In genomic region chr6:24522821-24523175, GRCh38 we compare ENCODE assay signal across 29 cellular contexts. TPM values are rescaled to one million over a fixed set of nuclear protein-coding genes. Genes with fewer than 3 reads are reported as not detected.
DNase-seq lines count a peak whose midpoint lies in the region; ATAC-seq and TF ChIP-seq lines count a peak whose summit lies in the region.
"Had no signal": no experiment of that assay in that cellular context is flagged by ENCODE, and none has a peak within 500 bp of the region (broad histone marks: within the 10 kb centered on the region; RNA-seq: fewer than 3 reads in every experiment).

No MANE protein-coding gene starts in this region.

- no peak for DNase-seq in DND-41
- DNase-seq in endodermal cell = no peak
- no peak for DNase-seq in stimulated activated naive B cell treated with anti-CD40 and anti-IgM and Interleukin-4, amounts not matched to agents 10 μg/mL and 1 μg/mL and 100 μg/mL, for 72 hours
- DNase-seq in ACHN = no peak
- DNase-seq in NCI-H1048 (lab: John Stamatoyannopoulos, UW) = no peak
- DNase-seq: activated CD4-positive, alpha-beta memory T cell treated with anti-CD3 and anti-CD28 coated beads for 36 hours; activated CD4-positive, alpha-beta T cell treated with anti-CD3 and anti-CD28 coated beads for 1 hour; activated CD8-positive, alpha-beta memory T cell treated with anti-CD3 and anti-CD28 coated beads, Interleukin-2, amount 50 U/mL, for 4 hours; activated naive CD4-positive, alpha-beta T cell; Caco-2; cerebellar nuclear complex; dermis blood vessel endothelial cell; foreskin melanocyte; GF-D8; heart right ventricle; kidney; MM.1S; NK-92 treated with Interleukin-12 subunit alpha and Interleukin-12 subunit beta, amount 100 ng/mL, for 24 hours; Right ventricle myocardium superior; stimulated activated naive CD4-positive, alpha-beta T cell; uterus had no signal

- H3K9me3 ChIP-seq in DND-41 (ENCODE audit: insufficient read depth, low read length, severe bottlenecking) (no peaks in the 10 kb centered on the region), OCI-LY3 (ENCODE audit: insufficient read depth, low read length) (no peaks in the 10 kb centered on the region), endodermal cell (ENCODE audit: control insufficient read depth, low read length) (no peaks in the 10 kb centered on the region)
- H3K9me3 ChIP-seq: body of pancreas, Caco-2, heart right ventricle, ovary, suprapubic skin, uterus had no signal

- WGBS in endodermal cell (ENCODE audit: insufficient coverage in 1 of 2, insufficient read length in 1 of 2), 2 experiments = 93 to 96% methylated on average over 5 to 6 of the region's 6 CpGs

- peaks cover 18% of the 10 kb centered on the region for H3K4me1 ChIP-seq in DND-41 (ENCODE audit: insufficient read depth, low read length)
- H3K4me1 ChIP-seq in OCI-LY3 (ENCODE audit: low read length) = peaks cover 24% of the 10 kb centered on the region
- H3K4me1 ChIP-seq in endodermal cell (ENCODE audit: control insufficient read depth, insufficient read depth, low read length) = no peaks in the 10 kb centered on the region
- H3K4me1 ChIP-seq: body of pancreas, Caco-2, heart right ventricle, suprapubic skin, uterus had no signal

- no peaks in the 10 kb centered on the region for H4K20me1 ChIP-seq in DND-41 (ENCODE audit: insufficient read depth, low read length)
- H4K20me1 ChIP-seq in OCI-LY3 (ENCODE audit: insufficient read depth, low read length) = no peaks in the 10 kb centered on the region

- H3K36me3 ChIP-seq in DND-41 (ENCODE audit: insufficient read depth, low read length) (peaks cover 23% of the 10 kb centered on the region), OCI-LY3 (replicated peaks; ENCODE audit: low read depth, low read length) (no peaks in the 10 kb centered on the region), endodermal cell (ENCODE audit: control insufficient read depth, insufficient read depth, low read length) (no peaks in the 10 kb centered on the region)
- H3K36me3 ChIP-seq: ovary, uterus had no signal

- no peaks in the 10 kb centered on the region for H3K27me3 Mint-ChIP-seq in endodermal cell (ENCODE audit: insufficient read depth)
- no peaks in the 10 kb centered on the region for H3K27me3 Mint-ChIP-seq in stimulated activated naive B cell treated with anti-CD40 and anti-IgM and Interleukin-4, amounts not matched to agents 10 μg/mL and 1 μg/mL and 100 μg/mL, for 72 hours
- H3K27me3 Mint-ChIP-seq: activated CD4-positive, alpha-beta memory T cell treated with anti-CD3 and anti-CD28 coated beads for 36 hours; natural killer cell treated with Interleukin-12 subunit alpha and Interleukin-12 subunit beta and Interleukin-15 and Interleukin-18, amount 100 ng/mL, for 72 hours had no signal

- H3K27ac Mint-ChIP-seq in endodermal cell = no peak overlapping the region
- peak overlapping the region; percentile 87 for H3K27ac Mint-ChIP-seq in stimulated activated naive B cell treated with anti-CD40 and anti-IgM and Interleukin-4, amounts not matched to agents 10 μg/mL and 1 μg/mL and 100 μg/mL, for 72 hours
- H3K27ac Mint-ChIP-seq: activated CD4-positive, alpha-beta memory T cell treated with anti-CD3 and anti-CD28 coated beads for 36 hours; natural killer cell treated with Interleukin-12 subunit alpha and Interleukin-12 subunit beta and Interleukin-15 and Interleukin-18, amount 100 ng/mL, for 72 hours had no signal

- no peaks in the 10 kb centered on the region for H3K9me3 Mint-ChIP-seq in endodermal cell
- H3K9me3 Mint-ChIP-seq in stimulated activated naive B cell treated with anti-CD40 and anti-IgM and Interleukin-4, amounts not matched to agents 10 μg/mL and 1 μg/mL and 100 μg/mL, for 72 hours = no peaks in the 10 kb centered on the region
- H3K9me3 Mint-ChIP-seq: activated CD4-positive, alpha-beta memory T cell treated with anti-CD3 and anti-CD28 coated beads for 36 hours; CD14-positive monocyte; natural killer cell treated with Interleukin-12 subunit alpha and Interleukin-12 subunit beta and Interleukin-15 and Interleukin-18, amount 100 ng/mL, for 72 hours had no signal

- H3K4me2 ChIP-seq in DND-41 (ENCODE audit: insufficient read depth, low read length) (peak overlapping the region; percentile 54), OCI-LY3 (ENCODE audit: low read length) (0 out of 2 replicates have a peak overlapping the region, but pooled peaks have one; percentile 26)

- no peak for TF ChIP-seq CTCF in DND-41 (IDR thresholded peaks at IDR 0.05; ENCODE audit: borderline replicate concordance, extremely low read depth, low read length, poor library complexity, severe bottlenecking)
- no peak for TF ChIP-seq CTCF in OCI-LY3 (IDR thresholded peaks at IDR 0.05; ENCODE audit: low read depth, low read length)
- TF ChIP-seq CTCF in endodermal cell (conservative IDR thresholded peaks at IDR 0.05) = no peak

- no peak overlapping the region for H3K4me3 Mint-ChIP-seq in endodermal cell
- H3K4me3 Mint-ChIP-seq in stimulated activated naive B cell treated with anti-CD40 and anti-IgM and Interleukin-4, amounts not matched to agents 10 μg/mL and 1 μg/mL and 100 μg/mL, for 72 hours = peak overlapping the region in 1 of 2 donors; percentile 51
- H3K4me3 Mint-ChIP-seq: activated CD4-positive, alpha-beta memory T cell treated with anti-CD3 and anti-CD28 coated beads for 36 hours; CD14-positive monocyte; natural killer cell treated with Interleukin-12 subunit alpha and Interleukin-12 subunit beta and Interleukin-15 and Interleukin-18, amount 100 ng/mL, for 72 hours had no signal

- ATAC-seq in DND-41 (ENCODE audit: insufficient read depth, low read depth) (no peak), HG03159 (IDR thresholded peaks at IDR 0.05; ENCODE audit: unreplicated experiment) (no peak)
- ATAC-seq in stimulated activated naive B cell treated with anti-CD40 and anti-IgM and Interleukin-4, amounts not matched to agents 10 μg/mL and 1 μg/mL and 100 μg/mL, for 72 hours (replicated peaks) = no peak
- ATAC-seq: body of pancreas; heart right ventricle; natural killer cell treated with Interleukin-12 subunit alpha and Interleukin-12 subunit beta and Interleukin-15 and Interleukin-18, amount 100 ng/mL, for 72 hours; Panc1 had no signal

- peak overlapping the region in 1 of 2 experiments; percentile 30; a peak in 1 of 4 replicates for H3K4me3 ChIP-seq in DND-41 (ENCODE audit: low read depth in 1 of 2, low read length in 2 of 2)
- no peak overlapping the region for H3K4me3 ChIP-seq in OCI-LY3 (ENCODE audit: low read length)
- no peak overlapping the region for H3K4me3 ChIP-seq in endodermal cell (ENCODE audit: low read length)
- H3K4me3 ChIP-seq: body of pancreas, heart right ventricle, ovary, suprapubic skin, uterus had no signal

- in situ Hi-C loops in ACHN (cut with HindIII; ENCODE audit: low pct_ligation_motif_present, low pct_unique_long_range_greater_than_20kb, low sequenced_read_pairs) = no loop called here

- H3K36me3 Mint-ChIP-seq in endodermal cell (ENCODE audit: low read depth) = no peaks in the 10 kb centered on the region
- H3K36me3 Mint-ChIP-seq in stimulated activated naive B cell treated with anti-CD40 and anti-IgM and Interleukin-4, amounts not matched to agents 10 μg/mL and 1 μg/mL and 100 μg/mL, for 72 hours = peaks cover 6 to 7% of the 10 kb centered on the region in 2 donors
- H3K36me3 Mint-ChIP-seq: CD14-positive monocyte; natural killer cell treated with Interleukin-12 subunit alpha and Interleukin-12 subunit beta and Interleukin-15 and Interleukin-18, amount 100 ng/mL, for 72 hours had no signal

- H3K27me3 ChIP-seq in DND-41 (ENCODE audit: insufficient read depth, low read length, poor library complexity) = no peaks in the 10 kb centered on the region
- no peaks in the 10 kb centered on the region for H3K27me3 ChIP-seq in OCI-LY3 (ENCODE audit: low read depth, low read length)
- H3K27me3 ChIP-seq in endodermal cell (ENCODE audit: control insufficient read depth, insufficient read depth, low read length, poor library complexity, severe bottlenecking) = no peaks in the 10 kb centered on the region
- H3K27me3 ChIP-seq: body of pancreas, heart right ventricle, ovary, suprapubic skin, uterus had no signal

- no peaks in the 10 kb centered on the region for H3K79me2 ChIP-seq in DND-41 (ENCODE audit: insufficient read depth, low read length)
- no peaks in the 10 kb centered on the region for H3K79me2 ChIP-seq in OCI-LY3 (ENCODE audit: low read length)

- no peaks in the 10 kb centered on the region for H3K4me1 Mint-ChIP-seq in endodermal cell
- peaks cover 25 to 51% of the 10 kb centered on the region in 2 donors for H3K4me1 Mint-ChIP-seq in stimulated activated naive B cell treated with anti-CD40 and anti-IgM and Interleukin-4, amounts not matched to agents 10 μg/mL and 1 μg/mL and 100 μg/mL, for 72 hours

- peak overlapping the region; percentile 38; the same call in 1 of the 2 replicates for H3K9ac ChIP-seq in DND-41 (ENCODE audit: low read depth, low read length)
- no peak overlapping the region for H3K9ac ChIP-seq in OCI-LY3 (ENCODE audit: low read length)
- no peak overlapping the region for H3K9ac ChIP-seq in endodermal cell (ENCODE audit: extremely low read depth, low read length, poor library complexity, severe bottlenecking)

- peak overlapping the region; percentile 58; the same call in 1 of the 2 replicates for H2AFZ ChIP-seq in DND-41 (ENCODE audit: low read depth, low read length)
- H2AFZ ChIP-seq in OCI-LY3 (ENCODE audit: low read depth, low read length) = no peak overlapping the region

- H3K27ac ChIP-seq in DND-41 (ENCODE audit: low read length) = peak overlapping the region; percentile 86
- H3K27ac ChIP-seq in OCI-LY3 (ENCODE audit: low read length) = no peak overlapping the region
- H3K27ac ChIP-seq in endodermal cell (ENCODE audit: low read depth, low read length) = peak overlapping the region; percentile 21
- H3K27ac ChIP-seq: body of pancreas, heart right ventricle, ovary, suprapubic skin, uterus had no signal

RNA-seq across cellular contexts. Expression of gene ALDH5A1, which starts 28.0 kb away (rescaled TPM):
- 1 to 10 TPM; 7.1 to 9.6 TPM for total RNA-seq in endodermal cell
- 8.7 TPM for polyA plus RNA-seq in endodermal cell (2013, experiment 1 of 2)
- 8.7 TPM for polyA plus RNA-seq in endodermal cell (2013, experiment 2 of 2)

RNA-seq across cellular contexts. Expression of gene GPLD1, which starts 33.4 kb away (rescaled TPM):
- total RNA-seq in endodermal cell = 1 to 10 TPM; 5.3 to 7.5 TPM
- polyA plus RNA-seq in endodermal cell (2013, experiment 1 of 2) = 1.7 TPM
- 1.7 TPM for polyA plus RNA-seq in endodermal cell (2013, experiment 2 of 2)
- polyA plus RNA-seq: CD14-positive monocyte had no signal
